5 cellular contexts compared by ENCODE assay signal in genomic region chr22:38768036-38768435, GRCh38.
"Had no signal": no experiment of that assay in that cellular context is flagged by ENCODE, and none has a peak within 500 bp of the region (broad histone marks: within the 10 kb centered on the region; RNA-seq: fewer than 3 reads in every experiment).

No MANE protein-coding gene starts in this region.

- H3K9ac ChIP-seq: GM23248 had no signal

- H3K9me3 ChIP-seq: HAP-1 had no signal

- H3K4me3 ChIP-seq: GM23248, HAP-1 had no signal

- H2AFZ ChIP-seq: GM23248 had no signal

- H3K4me3 Mint-ChIP-seq: H9, HFFc6 had no signal

- H3K4me1 ChIP-seq: HAP-1 had no signal

- H3K27ac Mint-ChIP-seq: HFFc6 had no signal

- H3K9me3 Mint-ChIP-seq: H9, HFFc6 had no signal

- DNase-seq: HCEC 1CT had no signal

- H3K27ac ChIP-seq: GM23248 had no signal

- H3K36me3 ChIP-seq: HAP-1 had no signal
